Comparison of ENCODE assay signal across 1 cellular context in the genomic region with DNA sequence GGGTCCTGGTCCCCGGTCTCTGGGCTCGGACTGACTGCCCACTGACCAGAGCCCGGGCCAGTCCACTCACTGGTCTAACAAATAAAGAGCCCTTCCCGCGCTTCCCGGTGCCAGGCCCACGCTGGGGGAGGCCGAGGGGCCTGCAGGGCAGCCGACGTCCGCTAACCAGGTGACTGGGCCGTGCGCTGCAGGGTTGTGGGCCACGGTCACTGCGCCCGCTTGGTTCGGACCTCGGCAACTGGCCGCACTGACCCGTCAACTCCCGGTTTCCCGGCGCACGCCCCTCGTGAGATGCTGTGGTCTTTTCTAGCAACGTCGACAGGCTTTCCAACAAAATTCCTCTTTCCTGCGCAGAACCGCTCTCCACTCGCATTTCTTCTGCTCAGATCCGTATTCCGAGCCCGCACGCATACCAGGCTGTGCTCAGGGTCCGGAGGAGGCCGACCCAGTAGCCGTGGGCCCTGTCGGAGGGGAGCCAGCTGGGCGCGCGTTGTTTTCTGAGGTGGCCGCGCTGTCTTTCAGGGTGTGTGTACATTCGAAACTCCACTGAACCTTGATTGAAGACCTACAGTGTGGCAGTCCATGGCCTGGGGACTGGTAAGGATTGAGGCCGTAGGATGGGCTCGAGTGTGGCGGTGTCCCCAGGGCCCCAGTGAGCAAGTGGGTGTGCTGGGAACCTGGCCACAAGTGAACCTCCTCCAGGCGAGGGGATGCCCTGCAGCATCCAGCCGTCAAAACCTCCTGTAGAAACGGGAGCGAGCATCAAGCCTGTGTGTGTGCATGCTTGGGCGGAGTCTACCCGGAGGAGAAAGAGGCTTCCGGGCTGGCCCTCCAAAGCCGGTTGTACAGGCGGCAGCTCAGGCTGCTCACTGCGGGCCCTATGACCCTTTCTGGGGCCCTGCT.
TF ChIP-seq lines count a peak whose summit lies in the region.

No MANE protein-coding gene starts in this region.

TF ChIP-seq in HepG2, 621 proteins besides CTCF, POLR2A, EP300 and RAD21 (continued from another document and continues in another):
- TF ChIP-seq ZBTB42 (CRISPR knock-in tag; IDR thresholded peaks at IDR 0.05) (peak; percentile 83), HMG20B (CRISPR knock-in tag; conservative IDR thresholded peaks at IDR 0.05) (no peak), TCF12 (IDR thresholded peaks at IDR 0.05) (no peak), TCF12 (CRISPR knock-in tag; IDR thresholded peaks at IDR 0.05) (no peak), ZBTB8A (CRISPR knock-in tag; IDR thresholded peaks at IDR 0.05; ENCODE audit: borderline replicate concordance, low read depth) (peak; percentile 17; the same call in 1 of the 2 replicates), ZNF17 (CRISPR knock-in tag; IDR thresholded peaks at IDR 0.05) (no peak), ZNF891 (CRISPR knock-in tag; IDR thresholded peaks at IDR 0.05) (peak; percentile 78; the same call in 1 of the 2 replicates), ZNF296 (CRISPR knock-in tag; conservative IDR thresholded peaks at IDR 0.05) (peak; percentile 36; the same call in 1 of the 2 replicates), ZNF263 (CRISPR knock-in tag; IDR thresholded peaks at IDR 0.05) (0 out of 2 replicates have a peak, but pooled peaks have one; percentile 20), KLF6 (CRISPR knock-in tag; IDR thresholded peaks at IDR 0.05) (no peak; the same call in 1 of the 2 replicates), FOXK2 (IDR thresholded peaks at IDR 0.05) (0 out of 2 replicates have a peak, but pooled peaks have one; percentile 11), NFKBIZ (CRISPR knock-in tag; IDR thresholded peaks at IDR 0.05) (no peak), SMYD3 (CRISPR knock-in tag; IDR thresholded peaks at IDR 0.05) (no peak), HOXA9 (CRISPR knock-in tag; IDR thresholded peaks at IDR 0.05; ENCODE audit: borderline replicate concordance) (no peak), MLXIP (CRISPR knock-in tag; IDR thresholded peaks at IDR 0.05; ENCODE audit: borderline replicate concordance) (no peak), ZNF558 (CRISPR knock-in tag; IDR thresholded peaks at IDR 0.05; ENCODE audit: borderline replicate concordance) (peak; percentile 66; the same call in 1 of the 2 replicates), PAF1 (CRISPR knock-in tag; IDR thresholded peaks at IDR 0.05) (no peak), ZNF839 (CRISPR knock-in tag; IDR thresholded peaks at IDR 0.05; ENCODE audit: borderline replicate concordance) (no peak), ZNF530 (CRISPR knock-in tag; IDR thresholded peaks at IDR 0.05; ENCODE audit: low read depth) (no peak), JUND (CRISPR knock-in tag; IDR thresholded peaks at IDR 0.05) (no peak), KLF13 (CRISPR knock-in tag; IDR thresholded peaks at IDR 0.05) (no peak), ZNF124 (CRISPR knock-in tag; IDR thresholded peaks at IDR 0.05) (no peak), PHF21A (CRISPR knock-in tag; IDR thresholded peaks at IDR 0.05) (no peak; the same call in 1 of the 2 replicates), NFE2 (CRISPR knock-in tag; IDR thresholded peaks at IDR 0.05) (no peak), ZNF354B (CRISPR knock-in tag; IDR thresholded peaks at IDR 0.05) (0 out of 2 replicates have a peak, but pooled peaks have one; percentile 40), TMF1 (CRISPR knock-in tag; IDR thresholded peaks at IDR 0.05; ENCODE audit: low read depth) (no peak), ZNF660 (CRISPR knock-in tag; IDR thresholded peaks at IDR 0.05; ENCODE audit: borderline replicate concordance, low read depth) (no peak), KLF16 (CRISPR knock-in tag; IDR thresholded peaks at IDR 0.05) (no peak), PCBP1 (IDR thresholded peaks at IDR 0.05; ENCODE audit: borderline replicate concordance, low read depth, low read length) (no peak), ZNF547 (CRISPR knock-in tag; IDR thresholded peaks at IDR 0.05) (peak; percentile 63; the same call in 1 of the 2 replicates), NFRKB (IDR thresholded peaks at IDR 0.05) (no peak), MYNN (CRISPR knock-in tag; IDR thresholded peaks at IDR 0.05; ENCODE audit: low read depth) (no peak), ZNF121 (CRISPR knock-in tag; IDR thresholded peaks at IDR 0.05) (no peak), HNF1B (CRISPR knock-in tag; IDR thresholded peaks at IDR 0.05) (no peak; the same call in 1 of the 2 replicates), ZNF615 (CRISPR knock-in tag; IDR thresholded peaks at IDR 0.05; ENCODE audit: borderline replicate concordance) (0 out of 2 replicates have a peak, but pooled peaks have one; percentile 60), MBD4 (IDR thresholded peaks at IDR 0.05; ENCODE audit: borderline replicate concordance, low read length) (no peak), MEIS2 (CRISPR knock-in tag; IDR thresholded peaks at IDR 0.05) (0 out of 2 replicates have a peak, but pooled peaks have one; percentile 42), YEATS4 (CRISPR knock-in tag; IDR thresholded peaks at IDR 0.05; ENCODE audit: borderline replicate concordance) (peak; percentile 24; the same call in 1 of the 2 replicates), ZNF761 (CRISPR knock-in tag; conservative IDR thresholded peaks at IDR 0.05) (peak; percentile 80; the same call in 1 of the 2 replicates), LRRFIP1 (CRISPR knock-in tag; conservative IDR thresholded peaks at IDR 0.05) (no peak), ZNF3 (CRISPR knock-in tag; IDR thresholded peaks at IDR 0.05) (no peak), SALL1 (CRISPR knock-in tag; IDR thresholded peaks at IDR 0.05) (peak; percentile 28; the same call in 1 of the 2 replicates), MBNL3 (CRISPR knock-in tag; conservative IDR thresholded peaks at IDR 0.05) (no peak), ZNF883 (CRISPR knock-in tag; IDR thresholded peaks at IDR 0.05; ENCODE audit: not compliant biosample characterization) (peak; percentile 50), MTA3 (CRISPR knock-in tag; IDR thresholded peaks at IDR 0.05) (no peak), ARNT (IDR thresholded peaks at IDR 0.05) (no peak), ZNF773 (CRISPR knock-in tag; IDR thresholded peaks at IDR 0.05; ENCODE audit: borderline replicate concordance) (no peak)
- TF ChIP-seq, protein P1, sequence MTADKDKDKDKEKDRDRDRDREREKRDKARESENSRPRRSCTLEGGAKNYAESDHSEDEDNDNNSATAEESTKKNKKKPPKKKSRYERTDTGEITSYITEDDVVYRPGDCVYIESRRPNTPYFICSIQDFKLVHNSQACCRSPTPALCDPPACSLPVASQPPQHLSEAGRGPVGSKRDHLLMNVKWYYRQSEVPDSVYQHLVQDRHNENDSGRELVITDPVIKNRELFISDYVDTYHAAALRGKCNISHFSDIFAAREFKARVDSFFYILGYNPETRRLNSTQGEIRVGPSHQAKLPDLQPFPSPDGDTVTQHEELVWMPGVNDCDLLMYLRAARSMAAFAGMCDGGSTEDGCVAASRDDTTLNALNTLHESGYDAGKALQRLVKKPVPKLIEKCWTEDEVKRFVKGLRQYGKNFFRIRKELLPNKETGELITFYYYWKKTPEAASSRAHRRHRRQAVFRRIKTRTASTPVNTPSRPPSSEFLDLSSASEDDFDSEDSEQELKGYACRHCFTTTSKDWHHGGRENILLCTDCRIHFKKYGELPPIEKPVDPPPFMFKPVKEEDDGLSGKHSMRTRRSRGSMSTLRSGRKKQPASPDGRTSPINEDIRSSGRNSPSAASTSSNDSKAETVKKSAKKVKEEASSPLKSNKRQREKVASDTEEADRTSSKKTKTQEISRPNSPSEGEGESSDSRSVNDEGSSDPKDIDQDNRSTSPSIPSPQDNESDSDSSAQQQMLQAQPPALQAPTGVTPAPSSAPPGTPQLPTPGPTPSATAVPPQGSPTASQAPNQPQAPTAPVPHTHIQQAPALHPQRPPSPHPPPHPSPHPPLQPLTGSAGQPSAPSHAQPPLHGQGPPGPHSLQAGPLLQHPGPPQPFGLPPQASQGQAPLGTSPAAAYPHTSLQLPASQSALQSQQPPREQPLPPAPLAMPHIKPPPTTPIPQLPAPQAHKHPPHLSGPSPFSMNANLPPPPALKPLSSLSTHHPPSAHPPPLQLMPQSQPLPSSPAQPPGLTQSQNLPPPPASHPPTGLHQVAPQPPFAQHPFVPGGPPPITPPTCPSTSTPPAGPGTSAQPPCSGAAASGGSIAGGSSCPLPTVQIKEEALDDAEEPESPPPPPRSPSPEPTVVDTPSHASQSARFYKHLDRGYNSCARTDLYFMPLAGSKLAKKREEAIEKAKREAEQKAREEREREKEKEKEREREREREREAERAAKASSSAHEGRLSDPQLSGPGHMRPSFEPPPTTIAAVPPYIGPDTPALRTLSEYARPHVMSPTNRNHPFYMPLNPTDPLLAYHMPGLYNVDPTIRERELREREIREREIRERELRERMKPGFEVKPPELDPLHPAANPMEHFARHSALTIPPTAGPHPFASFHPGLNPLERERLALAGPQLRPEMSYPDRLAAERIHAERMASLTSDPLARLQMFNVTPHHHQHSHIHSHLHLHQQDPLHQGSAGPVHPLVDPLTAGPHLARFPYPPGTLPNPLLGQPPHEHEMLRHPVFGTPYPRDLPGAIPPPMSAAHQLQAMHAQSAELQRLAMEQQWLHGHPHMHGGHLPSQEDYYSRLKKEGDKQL (CRISPR knock-in tag; IDR thresholded peaks at IDR 0.05; ENCODE audit: low read depth), result no peak
- TF ChIP-seq, protein P2, sequence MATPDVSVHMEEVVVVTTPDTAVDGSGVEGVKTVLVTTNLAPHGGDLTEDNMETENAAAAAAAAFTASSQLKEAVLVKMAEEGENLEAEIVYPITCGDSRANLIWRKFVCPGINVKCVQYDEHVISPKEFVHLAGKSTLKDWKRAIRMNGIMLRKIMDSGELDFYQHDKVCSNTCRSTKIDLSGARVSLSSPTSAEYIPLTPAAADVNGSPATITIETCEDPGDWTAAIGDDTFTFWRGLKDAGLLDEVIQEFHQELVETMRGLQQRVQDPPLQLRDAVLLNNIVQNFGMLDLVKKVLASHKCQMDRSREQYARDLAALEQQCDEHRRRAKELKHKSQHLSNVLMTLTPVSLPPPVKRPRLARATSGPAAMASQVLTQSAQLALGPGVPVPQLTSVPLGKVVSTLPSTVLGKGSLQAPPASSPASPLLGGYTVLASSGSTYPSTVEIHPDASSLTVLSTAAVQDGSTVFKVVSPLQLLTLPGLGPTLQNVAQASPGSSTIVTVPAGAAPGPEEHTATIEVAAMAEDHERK (CRISPR knock-in tag; IDR thresholded peaks at IDR 0.05; ENCODE audit: low read depth), result no peak
- TF ChIP-seq, protein P3, sequence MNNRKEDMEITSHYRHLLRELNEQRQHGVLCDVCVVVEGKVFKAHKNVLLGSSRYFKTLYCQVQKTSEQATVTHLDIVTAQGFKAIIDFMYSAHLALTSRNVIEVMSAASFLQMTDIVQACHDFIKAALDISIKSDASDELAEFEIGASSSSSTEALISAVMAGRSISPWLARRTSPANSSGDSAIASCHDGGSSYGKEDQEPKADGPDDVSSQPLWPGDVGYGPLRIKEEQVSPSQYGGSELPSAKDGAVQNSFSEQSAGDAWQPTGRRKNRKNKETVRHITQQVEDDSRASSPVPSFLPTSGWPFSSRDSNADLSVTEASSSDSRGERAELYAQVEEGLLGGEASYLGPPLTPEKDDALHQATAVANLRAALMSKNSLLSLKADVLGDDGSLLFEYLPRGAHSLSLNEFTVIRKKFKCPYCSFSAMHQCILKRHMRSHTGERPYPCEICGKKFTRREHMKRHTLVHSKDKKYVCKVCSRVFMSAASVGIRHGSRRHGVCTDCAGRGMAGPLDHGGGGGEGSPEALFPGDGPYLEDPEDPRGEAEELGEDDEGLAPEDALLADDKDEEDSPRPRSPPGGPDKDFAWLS (CRISPR knock-in tag; IDR thresholded peaks at IDR 0.05; ENCODE audit: borderline replicate concordance), result no peak
